Comparison of ENCODE assay signal across 1 cellular context in genomic region chr15:97960364-97961066, GRCh38.
A peak's percentile ranks its signal among the peaks of the same experiment; 100 is the strongest.
TF ChIP-seq lines count a peak whose summit lies in the region.

Gene ARRDC4, plus strand, starts transcription at chr15:97960703. Its CDS starts 159 bp downstream, at chr15:97960862.

TF ChIP-seq in K562, 482 proteins besides CTCF, POLR2A, EP300 and RAD21 (continued from another document):
- TF ChIP-seq USF2 (CRISPR knock-in tag; IDR thresholded peaks at IDR 0.05): 0 out of 2 replicates have a peak, but pooled peaks have one; percentile 9
- TF ChIP-seq RFX5 (IDR thresholded peaks at IDR 0.05; ENCODE audit: low read depth, low read length): peak; percentile 14; the same call in 1 of the 2 replicates
- TF ChIP-seq BRD9 (IDR thresholded peaks at IDR 0.05; ENCODE audit: low read depth, partially characterized antibody): no peak
- peak; percentile 21 for TF ChIP-seq HNRNPLL (IDR thresholded peaks at IDR 0.05; ENCODE audit: low read depth, low read length, poor library complexity, severe bottlenecking)
- TF ChIP-seq NR2C2 (CRISPR knock-in tag; IDR thresholded peaks at IDR 0.05): no peak
- TF ChIP-seq NR2C2 (tag; IDR thresholded peaks at IDR 0.05): peak; percentile 21; the same call in 1 of the 2 replicates
- peak; percentile 88 for TF ChIP-seq SP2 (IDR thresholded peaks at IDR 0.05; ENCODE audit: extremely low read depth, low read depth, low read length, poor library complexity, severe bottlenecking)
- peak; percentile 68; the same call in 1 of the 2 replicates for TF ChIP-seq NCOA1 (IDR thresholded peaks at IDR 0.05; ENCODE audit: low read depth)
- peak; percentile 66 for TF ChIP-seq MEIS2 (IDR thresholded peaks at IDR 0.05; ENCODE audit: partially characterized antibody)
- TF ChIP-seq JUND (IDR thresholded peaks at IDR 0.05; ENCODE audit: borderline replicate concordance, low read depth, low read length): peak; percentile 73
- peak; percentile 68; the same call in 2 of the 3 replicates for TF ChIP-seq JUND (tag; IDR thresholded peaks at IDR 0.05; ENCODE audit: borderline replicate concordance, low read depth, low read length)
- TF ChIP-seq NUFIP1 (IDR thresholded peaks at IDR 0.05; ENCODE audit: partially characterized antibody): no peak
- peak; percentile 99 to 100 for TF ChIP-seq MNT (conservative IDR thresholded peaks at IDR 0.05)
- peak; percentile 58; the same call in 1 of the 2 replicates for TF ChIP-seq CXXC5 (CRISPR knock-in tag; IDR thresholded peaks at IDR 0.05)
- peak; percentile 58 for TF ChIP-seq KDM5B (IDR thresholded peaks at IDR 0.05; ENCODE audit: insufficient replicate concordance, low read depth, low read length)
- TF ChIP-seq TAF1 (IDR thresholded peaks at IDR 0.05; ENCODE audit: control insufficient read depth, extremely low read depth, insufficient read depth, low read length, severe bottlenecking): no peak
- peak; percentile 64 for TF ChIP-seq ZFX (CRISPR knock-in tag; IDR thresholded peaks at IDR 0.05)
- TF ChIP-seq TEAD1 (CRISPR knock-in tag; IDR thresholded peaks at IDR 0.05): peak in 1 of 2 experiments; percentile 70; a peak in 1 of 4 replicates
- TF ChIP-seq CEBPG (CRISPR knock-in tag; IDR thresholded peaks at IDR 0.05): no peak
- peak in 1 of 2 experiments; percentile 77; a peak in 2 of 4 replicates for TF ChIP-seq CEBPG (tag; conservative IDR thresholded peaks at IDR 0.05 in 1 of 2, IDR thresholded peaks at IDR 0.05 in 1 of 2)
- peak; percentile 73; the same call in 1 of the 2 replicates for TF ChIP-seq VEZF1 (CRISPR knock-in tag; IDR thresholded peaks at IDR 0.05)
- TF ChIP-seq ZNF263 (CRISPR knock-in tag; IDR thresholded peaks at IDR 0.05; ENCODE audit: borderline replicate concordance): no peak
- TF ChIP-seq ARID4B (CRISPR knock-in tag; IDR thresholded peaks at IDR 0.05): peak; percentile 81
- TF ChIP-seq ERF (CRISPR knock-in tag; IDR thresholded peaks at IDR 0.05): peak; percentile 40; the same call in 1 of the 2 replicates
- TF ChIP-seq MLLT1 (IDR thresholded peaks at IDR 0.05): peak in 1 of 2 experiments; percentile 99; a peak in 2 of 4 replicates
- TF ChIP-seq MCM5 (IDR thresholded peaks at IDR 0.05; ENCODE audit: low read depth): no peak
TF ChIP-seq in K562: peak in this region for 99.
